In genomic region chr3:4310971-4311370, GRCh38 we compare ENCODE assay signal across 19 cellular contexts.
"Had no signal": no experiment of that assay in that cellular context is flagged by ENCODE, and none has a peak within 500 bp of the region (broad histone marks: within the 10 kb centered on the region; RNA-seq: fewer than 3 reads in every experiment).

No MANE protein-coding gene starts in this region.

- H3K36me3 ChIP-seq: pancreas, transverse colon had no signal

- H3K27ac ChIP-seq: body of pancreas, gastrocnemius medialis, heart left ventricle, lower lobe of right lung, pancreas, transverse colon had no signal

- H3K27me3 ChIP-seq: body of pancreas, gastrocnemius medialis, heart left ventricle, pancreas, transverse colon had no signal

- ATAC-seq: activated T-cell treated with anti-CD3 and anti-CD28 coated beads, Interleukin-2, amount 50 U/mL, for 72 hours; body of pancreas; gastrocnemius medialis; lower lobe of right lung had no signal

- H3K9me3 ChIP-seq: body of pancreas, gastrocnemius medialis, heart left ventricle, lower lobe of right lung, pancreas, transverse colon had no signal

- DNase-seq: activated B cell treated with CpG ODN at 0.5 μM for 24 hours; activated CD4-positive, alpha-beta T cell treated with anti-CD3 and anti-CD28 coated beads, Interleukin-2, amount 10 ng/mL, durations not matched to agents 24 days and 14 days; activated CD8-positive, alpha-beta memory T cell treated with anti-CD3 and anti-CD28 coated beads, Interleukin-2, amount 50 U/mL, for 48 hours; activated gamma-delta T cell; activated T-cell treated with anti-CD3 and anti-CD28 coated beads, Interleukin-2, amount 50 U/mL, for 72 hours; amygdala; body of pancreas; effector CD8-positive, alpha-beta T cell; gastrocnemius medialis; heart left ventricle; lower lobe of right lung; midbrain; naive B cell; pancreas; stimulated activated CD4-positive, alpha-beta T cell treated with anti-CD3 and anti-CD28 coated beads, Interleukin-15, amount 100 ng/mL, for 24 hours; stimulated activated CD4-positive, alpha-beta T cell treated with anti-CD3 and anti-CD28 coated beads, Interleukin-4, amount 100 ng/mL, for 1 hour; stimulated activated naive CD4-positive, alpha-beta T cell; transverse colon had no signal

- H3K4me3 ChIP-seq: body of pancreas, gastrocnemius medialis, heart left ventricle, lower lobe of right lung, pancreas, skin epidermis, transverse colon had no signal
